In the genomic region with DNA sequence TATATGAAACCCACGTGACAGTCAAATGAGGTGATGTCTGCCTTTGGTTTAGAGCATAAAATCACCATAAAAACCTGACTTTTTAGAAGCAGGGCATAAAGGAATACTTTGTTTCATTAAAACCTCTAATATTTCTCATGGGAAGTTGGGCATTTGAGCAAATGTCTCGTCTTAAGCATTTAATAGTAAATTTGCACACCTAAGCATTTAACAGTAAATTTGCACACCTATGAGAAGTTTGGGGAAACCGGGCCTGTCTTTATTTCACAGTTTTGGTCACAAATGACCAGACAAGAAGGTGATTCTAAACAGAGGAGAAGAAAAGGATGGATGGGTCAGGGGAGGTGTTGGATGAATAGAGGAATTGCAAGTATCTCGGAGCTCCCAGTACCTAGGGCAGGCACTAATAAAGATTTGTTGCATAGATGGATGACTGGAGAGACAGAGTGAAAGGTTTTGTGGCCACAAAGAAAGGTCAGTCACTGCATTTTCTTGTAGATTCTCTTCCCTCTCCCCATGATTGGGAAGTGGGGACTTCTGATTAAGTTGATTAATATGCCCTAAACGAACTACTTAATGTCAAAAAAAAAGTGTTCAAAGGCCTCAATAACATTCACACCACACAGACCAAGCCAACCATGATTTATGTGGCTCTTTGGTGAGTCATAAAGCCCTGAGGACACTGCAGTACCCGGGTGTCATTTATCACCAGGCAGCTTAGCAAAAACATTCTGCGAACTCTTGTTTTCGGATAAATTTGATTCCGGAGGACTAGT, we compare ENCODE assay signal across 1 cellular context.
TF ChIP-seq lines count a peak whose summit lies in the region.

No MANE protein-coding gene starts in this region.

TF ChIP-seq in K562, 482 proteins besides CTCF, POLR2A, EP300 and RAD21 (continued from another document):
- TF ChIP-seq RCOR1 (IDR thresholded peaks at IDR 0.05; ENCODE audit: borderline replicate concordance in 1 of 2, low read depth in 2 of 2, low read length in 2 of 2) (peak in 1 of 2 experiments; percentile 32; a peak in 1 of 4 replicates), ELF1 (tag; IDR thresholded peaks at IDR 0.05) (no peak), JUN (IDR thresholded peaks at IDR 0.05; ENCODE audit: borderline replicate concordance, low read depth, low read length) (peak; percentile 68), JUN (CRISPR knock-in tag; IDR thresholded peaks at IDR 0.05; ENCODE audit: borderline replicate concordance) (no peak), SMARCA4 (IDR thresholded peaks at IDR 0.05) (peak; percentile 63), FOSL1 (tag; conservative IDR thresholded peaks at IDR 0.05) (peak; percentile 89), ZNF316 (IDR thresholded peaks at IDR 0.05) (peak; percentile 75), DACH1 (IDR thresholded peaks at IDR 0.05; ENCODE audit: partially characterized antibody) (peak; percentile 23), TAF7 (tag; IDR thresholded peaks at IDR 0.05) (no peak), C11orf30 (IDR thresholded peaks at IDR 0.05; ENCODE audit: low read depth) (peak; percentile 58; the same call in 1 of the 2 replicates), MAFG (tag; conservative IDR thresholded peaks at IDR 0.05) (peak; percentile 25; the same call in 1 of the 2 replicates), POLR2AphosphoS2 (IDR thresholded peaks at IDR 0.05; ENCODE audit: low read length) (no peak), MCM3 (IDR thresholded peaks at IDR 0.05) (no peak), RHOXF2B (CRISPR knock-in tag; conservative IDR thresholded peaks at IDR 0.05) (no peak), TGIF2 (CRISPR knock-in tag; IDR thresholded peaks at IDR 0.05) (no peak), ATF1 (CRISPR knock-in tag; IDR thresholded peaks at IDR 0.05) (no peak), ATF1 (tag; IDR thresholded peaks at IDR 0.05) (peak; percentile 64), MEIS2 (IDR thresholded peaks at IDR 0.05; ENCODE audit: partially characterized antibody) (peak; percentile 96), FOS (IDR thresholded peaks at IDR 0.05; ENCODE audit: extremely low read depth, insufficient read length) (peak; percentile 21), CREM (IDR thresholded peaks at IDR 0.05; ENCODE audit: low read depth) (peak; percentile 78), PTRF (tag; IDR thresholded peaks at IDR 0.05) (no peak), CREB1 (IDR thresholded peaks at IDR 0.05) (no peak), CREB1 (CRISPR knock-in tag; IDR thresholded peaks at IDR 0.05) (peak; percentile 76; the same call in 1 of the 2 replicates), NCOA6 (IDR thresholded peaks at IDR 0.05) (no peak), MEF2D (tag; conservative IDR thresholded peaks at IDR 0.05; ENCODE audit: low read depth) (no peak), ZNF696 (CRISPR knock-in tag; conservative IDR thresholded peaks at IDR 0.05) (no peak), STAT5A (IDR thresholded peaks at IDR 0.05; ENCODE audit: borderline replicate concordance, low read length) (no peak), JUND (IDR thresholded peaks at IDR 0.05; ENCODE audit: borderline replicate concordance, low read depth, low read length) (peak; percentile 91), JUND (tag; IDR thresholded peaks at IDR 0.05; ENCODE audit: borderline replicate concordance, low read depth, low read length) (peak; percentile 88; the same call in 2 of the 3 replicates), THRAP3 (IDR thresholded peaks at IDR 0.05; ENCODE audit: borderline replicate concordance) (no peak), ADNP (tag; IDR thresholded peaks at IDR 0.05) (no peak), RFX5 (IDR thresholded peaks at IDR 0.05; ENCODE audit: low read depth, low read length) (peak; percentile 96), ARID1B (IDR thresholded peaks at IDR 0.05) (peak; percentile 52), MAFK (IDR thresholded peaks at IDR 0.05; ENCODE audit: low read length) (peak; percentile 55; the same call in 1 of the 2 replicates), NFATC3 (IDR thresholded peaks at IDR 0.05) (no peak)
- TF ChIP-seq, protein P1, sequence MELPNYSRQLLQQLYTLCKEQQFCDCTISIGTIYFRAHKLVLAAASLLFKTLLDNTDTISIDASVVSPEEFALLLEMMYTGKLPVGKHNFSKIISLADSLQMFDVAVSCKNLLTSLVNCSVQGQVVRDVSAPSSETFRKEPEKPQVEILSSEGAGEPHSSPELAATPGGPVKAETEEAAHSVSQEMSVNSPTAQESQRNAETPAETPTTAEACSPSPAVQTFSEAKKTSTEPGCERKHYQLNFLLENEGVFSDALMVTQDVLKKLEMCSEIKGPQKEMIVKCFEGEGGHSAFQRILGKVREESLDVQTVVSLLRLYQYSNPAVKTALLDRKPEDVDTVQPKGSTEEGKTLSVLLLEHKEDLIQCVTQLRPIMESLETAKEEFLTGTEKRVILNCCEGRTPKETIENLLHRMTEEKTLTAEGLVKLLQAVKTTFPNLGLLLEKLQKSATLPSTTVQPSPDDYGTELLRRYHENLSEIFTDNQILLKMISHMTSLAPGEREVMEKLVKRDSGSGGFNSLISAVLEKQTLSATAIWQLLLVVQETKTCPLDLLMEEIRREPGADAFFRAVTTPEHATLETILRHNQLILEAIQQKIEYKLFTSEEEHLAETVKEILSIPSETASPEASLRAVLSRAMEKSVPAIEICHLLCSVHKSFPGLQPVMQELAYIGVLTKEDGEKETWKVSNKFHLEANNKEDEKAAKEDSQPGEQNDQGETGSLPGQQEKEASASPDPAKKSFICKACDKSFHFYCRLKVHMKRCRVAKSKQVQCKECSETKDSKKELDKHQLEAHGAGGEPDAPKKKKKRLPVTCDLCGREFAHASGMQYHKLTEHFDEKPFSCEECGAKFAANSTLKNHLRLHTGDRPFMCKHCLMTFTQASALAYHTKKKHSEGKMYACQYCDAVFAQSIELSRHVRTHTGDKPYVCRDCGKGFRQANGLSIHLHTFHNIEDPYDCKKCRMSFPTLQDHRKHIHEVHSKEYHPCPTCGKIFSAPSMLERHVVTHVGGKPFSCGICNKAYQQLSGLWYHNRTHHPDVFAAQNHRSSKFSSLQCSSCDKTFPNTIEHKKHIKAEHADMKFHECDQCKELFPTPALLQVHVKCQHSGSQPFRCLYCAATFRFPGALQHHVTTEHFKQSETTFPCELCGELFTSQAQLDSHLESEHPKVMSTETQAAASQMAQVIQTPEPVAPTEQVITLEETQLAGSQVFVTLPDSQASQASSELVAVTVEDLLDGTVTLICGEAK (IDR thresholded peaks at IDR 0.05), result peak; percentile 86
- TF ChIP-seq, protein P1 (CRISPR knock-in tag; IDR thresholded peaks at IDR 0.05), result no peak
- TF ChIP-seq, protein P2, sequence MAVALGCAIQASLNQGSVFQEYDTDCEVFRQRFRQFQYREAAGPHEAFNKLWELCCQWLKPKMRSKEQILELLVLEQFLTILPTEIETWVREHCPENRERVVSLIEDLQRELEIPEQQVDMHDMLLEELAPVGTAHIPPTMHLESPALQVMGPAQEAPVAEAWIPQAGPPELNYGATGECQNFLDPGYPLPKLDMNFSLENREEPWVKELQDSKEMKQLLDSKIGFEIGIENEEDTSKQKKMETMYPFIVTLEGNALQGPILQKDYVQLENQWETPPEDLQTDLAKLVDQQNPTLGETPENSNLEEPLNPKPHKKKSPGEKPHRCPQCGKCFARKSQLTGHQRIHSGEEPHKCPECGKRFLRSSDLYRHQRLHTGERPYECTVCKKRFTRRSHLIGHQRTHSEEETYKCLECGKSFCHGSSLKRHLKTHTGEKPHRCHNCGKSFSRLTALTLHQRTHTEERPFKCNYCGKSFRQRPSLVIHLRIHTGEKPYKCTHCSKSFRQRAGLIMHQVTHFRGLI (CRISPR knock-in tag; IDR thresholded peaks at IDR 0.05), result no peak
- TF ChIP-seq, protein P3, sequence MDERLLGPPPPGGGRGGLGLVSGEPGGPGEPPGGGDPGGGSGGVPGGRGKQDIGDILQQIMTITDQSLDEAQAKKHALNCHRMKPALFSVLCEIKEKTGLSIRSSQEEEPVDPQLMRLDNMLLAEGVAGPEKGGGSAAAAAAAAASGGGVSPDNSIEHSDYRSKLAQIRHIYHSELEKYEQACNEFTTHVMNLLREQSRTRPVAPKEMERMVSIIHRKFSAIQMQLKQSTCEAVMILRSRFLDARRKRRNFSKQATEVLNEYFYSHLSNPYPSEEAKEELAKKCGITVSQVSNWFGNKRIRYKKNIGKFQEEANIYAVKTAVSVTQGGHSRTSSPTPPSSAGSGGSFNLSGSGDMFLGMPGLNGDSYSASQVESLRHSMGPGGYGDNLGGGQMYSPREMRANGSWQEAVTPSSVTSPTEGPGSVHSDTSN (CRISPR knock-in tag; IDR thresholded peaks at IDR 0.05; ENCODE audit: low read depth), result no peak
- TF ChIP-seq, protein P3 (tag; conservative IDR thresholded peaks at IDR 0.05; ENCODE audit: low read depth), result peak; percentile 94
- TF ChIP-seq, protein P4, sequence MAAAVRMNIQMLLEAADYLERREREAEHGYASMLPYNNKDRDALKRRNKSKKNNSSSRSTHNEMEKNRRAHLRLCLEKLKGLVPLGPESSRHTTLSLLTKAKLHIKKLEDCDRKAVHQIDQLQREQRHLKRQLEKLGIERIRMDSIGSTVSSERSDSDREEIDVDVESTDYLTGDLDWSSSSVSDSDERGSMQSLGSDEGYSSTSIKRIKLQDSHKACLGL (CRISPR knock-in tag; IDR thresholded peaks at IDR 0.05; ENCODE audit: borderline replicate concordance, poor library complexity, severe bottlenecking), result no peak
- TF ChIP-seq, protein P5, sequence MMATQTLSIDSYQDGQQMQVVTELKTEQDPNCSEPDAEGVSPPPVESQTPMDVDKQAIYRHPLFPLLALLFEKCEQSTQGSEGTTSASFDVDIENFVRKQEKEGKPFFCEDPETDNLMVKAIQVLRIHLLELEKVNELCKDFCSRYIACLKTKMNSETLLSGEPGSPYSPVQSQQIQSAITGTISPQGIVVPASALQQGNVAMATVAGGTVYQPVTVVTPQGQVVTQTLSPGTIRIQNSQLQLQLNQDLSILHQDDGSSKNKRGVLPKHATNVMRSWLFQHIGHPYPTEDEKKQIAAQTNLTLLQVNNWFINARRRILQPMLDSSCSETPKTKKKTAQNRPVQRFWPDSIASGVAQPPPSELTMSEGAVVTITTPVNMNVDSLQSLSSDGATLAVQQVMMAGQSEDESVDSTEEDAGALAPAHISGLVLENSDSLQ (IDR thresholded peaks at IDR 0.05), result peak; percentile 90
- TF ChIP-seq, protein P6, sequence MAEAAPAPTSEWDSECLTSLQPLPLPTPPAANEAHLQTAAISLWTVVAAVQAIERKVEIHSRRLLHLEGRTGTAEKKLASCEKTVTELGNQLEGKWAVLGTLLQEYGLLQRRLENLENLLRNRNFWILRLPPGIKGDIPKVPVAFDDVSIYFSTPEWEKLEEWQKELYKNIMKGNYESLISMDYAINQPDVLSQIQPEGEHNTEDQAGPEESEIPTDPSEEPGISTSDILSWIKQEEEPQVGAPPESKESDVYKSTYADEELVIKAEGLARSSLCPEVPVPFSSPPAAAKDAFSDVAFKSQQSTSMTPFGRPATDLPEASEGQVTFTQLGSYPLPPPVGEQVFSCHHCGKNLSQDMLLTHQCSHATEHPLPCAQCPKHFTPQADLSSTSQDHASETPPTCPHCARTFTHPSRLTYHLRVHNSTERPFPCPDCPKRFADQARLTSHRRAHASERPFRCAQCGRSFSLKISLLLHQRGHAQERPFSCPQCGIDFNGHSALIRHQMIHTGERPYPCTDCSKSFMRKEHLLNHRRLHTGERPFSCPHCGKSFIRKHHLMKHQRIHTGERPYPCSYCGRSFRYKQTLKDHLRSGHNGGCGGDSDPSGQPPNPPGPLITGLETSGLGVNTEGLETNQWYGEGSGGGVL (CRISPR knock-in tag; IDR thresholded peaks at IDR 0.05), result no peak
- TF ChIP-seq, protein P7, sequence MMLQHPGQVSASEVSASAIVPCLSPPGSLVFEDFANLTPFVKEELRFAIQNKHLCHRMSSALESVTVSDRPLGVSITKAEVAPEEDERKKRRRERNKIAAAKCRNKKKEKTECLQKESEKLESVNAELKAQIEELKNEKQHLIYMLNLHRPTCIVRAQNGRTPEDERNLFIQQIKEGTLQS (IDR thresholded peaks at IDR 0.05), result peak; percentile 86
- TF ChIP-seq, protein P7 (CRISPR knock-in tag; conservative IDR thresholded peaks at IDR 0.05), result no peak
